ENCODE assay signal across 3 cellular contexts in genomic region chr7:17350321-17350720, GRCh38. TPM values are rescaled to one million over a fixed set of nuclear protein-coding genes. Genes with fewer than 3 reads are reported as not detected.
"Had no signal": no experiment of that assay in that cellular context is flagged by ENCODE, and none has a peak within 500 bp of the region (broad histone marks: within the 10 kb centered on the region; RNA-seq: fewer than 3 reads in every experiment).

No MANE protein-coding gene starts in this region.

RNA-seq across cellular contexts. Expression of gene AHR, which starts 51.9 kb away (rescaled TPM):
- total RNA-seq: OCI-LY7, SJCRH30 had no signal
- polyA plus RNA-seq: SK-N-SH had no signal
